18 cellular contexts compared by ENCODE assay signal in genomic region chr6:13989424-13990144, GRCh38.
DNase-seq lines count a peak whose midpoint lies in the region; ATAC-seq and TF ChIP-seq lines count a peak whose summit lies in the region.
"Had no signal": no experiment of that assay in that cellular context is flagged by ENCODE, and none has a peak within 500 bp of the region (broad histone marks: within the 10 kb centered on the region; RNA-seq: fewer than 3 reads in every experiment).

No MANE protein-coding gene starts in this region.

- WGBS in suprapubic skin = 64% methylated on average over 8 of the region's 8 CpGs

- no peaks in the 10 kb centered on the region for H3K36me3 ChIP-seq in CD8-positive, alpha-beta memory T cell (ENCODE audit: insufficient read depth, low read length)
- H3K36me3 ChIP-seq in suprapubic skin = no peaks in the 10 kb centered on the region

- H3K9me3 Mint-ChIP-seq in CD8-positive, alpha-beta memory T cell = no peaks in the 10 kb centered on the region
- H3K9me3 Mint-ChIP-seq in WTC11 = no peaks in the 10 kb centered on the region

- H3K36me3 Mint-ChIP-seq in CD8-positive, alpha-beta memory T cell = no peaks in the 10 kb centered on the region
- no peaks in the 10 kb centered on the region for H3K36me3 Mint-ChIP-seq in WTC11

- H3K27me3 Mint-ChIP-seq in CD8-positive, alpha-beta memory T cell = peaks cover 6 to 69% of the 10 kb centered on the region in 2 donors
- H3K27me3 Mint-ChIP-seq in WTC11 (ENCODE audit: low read depth) = no peaks in the 10 kb centered on the region

- no peak overlapping the region for H3K4me3 Mint-ChIP-seq in CD8-positive, alpha-beta memory T cell
- H3K4me3 Mint-ChIP-seq in WTC11 = no peak overlapping the region

- ATAC-seq in WTC11 (peak; percentile 51; the same call in 1 of the 2 replicates), HG03025 (IDR thresholded peaks at IDR 0.05; ENCODE audit: low FRiP score, unreplicated experiment) (no peak)
- ATAC-seq: A549, HCT116, Panc1 had no signal

- TF ChIP-seq POLR2A in suprapubic skin (IDR thresholded peaks at IDR 0.05) = no peak

- H3K27ac ChIP-seq in CD8-positive, alpha-beta memory T cell (ENCODE audit: low read depth, low read length) = peak overlapping the region; percentile 28
- no peak overlapping the region for H3K27ac ChIP-seq in suprapubic skin
- H3K27ac ChIP-seq: A549, SK-N-MC had no signal

- no peaks in the 10 kb centered on the region for H3K9me3 ChIP-seq in CD8-positive, alpha-beta memory T cell (ENCODE audit: low read length)
- no peaks in the 10 kb centered on the region for H3K9me3 ChIP-seq in suprapubic skin
- H3K9me3 ChIP-seq: A549 had no signal

- POLR2A ChIA-PET in CD8-positive, alpha-beta memory T cell (lab: Charles Lee) = no interaction called here
- POLR2A ChIA-PET in WTC11 (lab: Charles Lee) = no interaction called here

- H3K4me1 Mint-ChIP-seq in CD8-positive, alpha-beta memory T cell = no peaks in the 10 kb centered on the region
- H3K4me1 Mint-ChIP-seq in WTC11 = peaks cover 12% of the 10 kb centered on the region

- no peak overlapping the region for H3K4me3 ChIP-seq in CD8-positive, alpha-beta memory T cell (ENCODE audit: low read length)
- no peak overlapping the region for H3K4me3 ChIP-seq in suprapubic skin
- H3K4me3 ChIP-seq: A549, SK-N-MC had no signal

- no peak for TF ChIP-seq CTCF in WTC11 (IDR thresholded peaks at IDR 0.05)
- no peak for TF ChIP-seq CTCF in suprapubic skin (IDR thresholded peaks at IDR 0.05)

- no peak for DNase-seq in CD8-positive, alpha-beta memory T cell
- DNase-seq in HCEC 1CT (peak; percentile 28), WTC11 (ENCODE audit: low spot score) (no peak), iPS-NIHi7 (ENCODE audit: extremely low spot score) (peak; percentile 15), amniotic stem cell (lab: John Stamatoyannopoulos, UW) (no peak), suprapubic skin (ENCODE audit: low spot score in 2 of 2) (no peak), Ammon's horn (ENCODE audit: low spot score) (no peak)
- DNase-seq: DMS53, KG1, NCI-H1436 treated with DMSO at 0.1 percent for 48 hours, NCI-H2029 treated with DMSO at 0.1 percent for 48 hours, NCI-H748 treated with DMSO at 0.1 percent for 48 hours, Right ventricle myocardium superior had no signal

- no peak for TF ChIP-seq EP300 in suprapubic skin (IDR thresholded peaks at IDR 0.05)

- CTCF ChIA-PET in CD8-positive, alpha-beta memory T cell (lab: Charles Lee) = no interaction called here
- CTCF ChIA-PET in WTC11 (lab: Charles Lee) = interaction anchor here (1.0 kb wide), 1 partner anchor 57 kb away, joined by 4 read pairs; no protein-coding TSS in a partner anchor

- H3K27ac Mint-ChIP-seq in CD8-positive, alpha-beta memory T cell = no peak overlapping the region
- H3K27ac Mint-ChIP-seq in WTC11 = no peak overlapping the region

- H3K4me1 ChIP-seq in CD8-positive, alpha-beta memory T cell (ENCODE audit: insufficient read depth, low read length) = no peaks in the 10 kb centered on the region
- H3K4me1 ChIP-seq in suprapubic skin = no peaks in the 10 kb centered on the region

- H3K27me3 ChIP-seq in CD8-positive, alpha-beta memory T cell (ENCODE audit: insufficient read depth, low read length, poor library complexity, severe bottlenecking) = no peaks in the 10 kb centered on the region
- H3K27me3 ChIP-seq in suprapubic skin = peaks cover 29% of the 10 kb centered on the region

TF ChIP-seq in WTC11, 78 proteins besides CTCF, POLR2A, EP300 and RAD21:
- TF ChIP-seq, protein P1, sequence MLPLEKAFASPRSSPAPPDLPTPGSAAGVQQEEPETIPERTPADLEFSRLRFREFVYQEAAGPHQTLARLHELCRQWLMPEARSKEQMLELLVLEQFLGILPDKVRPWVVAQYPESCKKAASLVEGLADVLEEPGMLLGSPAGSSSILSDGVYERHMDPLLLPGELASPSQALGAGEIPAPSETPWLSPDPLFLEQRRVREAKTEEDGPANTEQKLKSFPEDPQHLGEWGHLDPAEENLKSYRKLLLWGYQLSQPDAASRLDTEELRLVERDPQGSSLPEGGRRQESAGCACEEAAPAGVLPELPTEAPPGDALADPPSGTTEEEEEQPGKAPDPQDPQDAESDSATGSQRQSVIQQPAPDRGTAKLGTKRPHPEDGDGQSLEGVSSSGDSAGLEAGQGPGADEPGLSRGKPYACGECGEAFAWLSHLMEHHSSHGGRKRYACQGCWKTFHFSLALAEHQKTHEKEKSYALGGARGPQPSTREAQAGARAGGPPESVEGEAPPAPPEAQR (CRISPR knock-in tag; IDR thresholded peaks at IDR 0.05) = no peak
- TF ChIP-seq NR2C2 (CRISPR knock-in tag; IDR thresholded peaks at IDR 0.05) (no peak), STAT6 (CRISPR knock-in tag; conservative IDR thresholded peaks at IDR 0.05; ENCODE audit: low read depth) (no peak), ELF4 (CRISPR knock-in tag; IDR thresholded peaks at IDR 0.05; ENCODE audit: low read depth) (no peak), E2F4 (CRISPR knock-in tag; IDR thresholded peaks at IDR 0.05; ENCODE audit: borderline replicate concordance, low read depth) (no peak), CREM (CRISPR knock-in tag; IDR thresholded peaks at IDR 0.05) (no peak), ZNF263 (CRISPR knock-in tag; IDR thresholded peaks at IDR 0.05; ENCODE audit: low read depth) (no peak), TEAD1 (CRISPR knock-in tag; IDR thresholded peaks at IDR 0.05) (no peak), ZNF138 (CRISPR knock-in tag; conservative IDR thresholded peaks at IDR 0.05) (no peak), NR3C1 (CRISPR knock-in tag; conservative IDR thresholded peaks at IDR 0.05; ENCODE audit: low read depth) (no peak), HMGA2 (CRISPR knock-in tag; IDR thresholded peaks at IDR 0.05) (no peak), ATF3 (CRISPR knock-in tag; conservative IDR thresholded peaks at IDR 0.05) (no peak), GRHL2 (CRISPR knock-in tag; IDR thresholded peaks at IDR 0.05; ENCODE audit: insufficient replicate concordance, severe bottlenecking) (no peak), EMX1 (CRISPR knock-in tag; IDR thresholded peaks at IDR 0.05) (no peak), PRRX2 (CRISPR knock-in tag; IDR thresholded peaks at IDR 0.05) (no peak)
- TF ChIP-seq, protein P2, sequence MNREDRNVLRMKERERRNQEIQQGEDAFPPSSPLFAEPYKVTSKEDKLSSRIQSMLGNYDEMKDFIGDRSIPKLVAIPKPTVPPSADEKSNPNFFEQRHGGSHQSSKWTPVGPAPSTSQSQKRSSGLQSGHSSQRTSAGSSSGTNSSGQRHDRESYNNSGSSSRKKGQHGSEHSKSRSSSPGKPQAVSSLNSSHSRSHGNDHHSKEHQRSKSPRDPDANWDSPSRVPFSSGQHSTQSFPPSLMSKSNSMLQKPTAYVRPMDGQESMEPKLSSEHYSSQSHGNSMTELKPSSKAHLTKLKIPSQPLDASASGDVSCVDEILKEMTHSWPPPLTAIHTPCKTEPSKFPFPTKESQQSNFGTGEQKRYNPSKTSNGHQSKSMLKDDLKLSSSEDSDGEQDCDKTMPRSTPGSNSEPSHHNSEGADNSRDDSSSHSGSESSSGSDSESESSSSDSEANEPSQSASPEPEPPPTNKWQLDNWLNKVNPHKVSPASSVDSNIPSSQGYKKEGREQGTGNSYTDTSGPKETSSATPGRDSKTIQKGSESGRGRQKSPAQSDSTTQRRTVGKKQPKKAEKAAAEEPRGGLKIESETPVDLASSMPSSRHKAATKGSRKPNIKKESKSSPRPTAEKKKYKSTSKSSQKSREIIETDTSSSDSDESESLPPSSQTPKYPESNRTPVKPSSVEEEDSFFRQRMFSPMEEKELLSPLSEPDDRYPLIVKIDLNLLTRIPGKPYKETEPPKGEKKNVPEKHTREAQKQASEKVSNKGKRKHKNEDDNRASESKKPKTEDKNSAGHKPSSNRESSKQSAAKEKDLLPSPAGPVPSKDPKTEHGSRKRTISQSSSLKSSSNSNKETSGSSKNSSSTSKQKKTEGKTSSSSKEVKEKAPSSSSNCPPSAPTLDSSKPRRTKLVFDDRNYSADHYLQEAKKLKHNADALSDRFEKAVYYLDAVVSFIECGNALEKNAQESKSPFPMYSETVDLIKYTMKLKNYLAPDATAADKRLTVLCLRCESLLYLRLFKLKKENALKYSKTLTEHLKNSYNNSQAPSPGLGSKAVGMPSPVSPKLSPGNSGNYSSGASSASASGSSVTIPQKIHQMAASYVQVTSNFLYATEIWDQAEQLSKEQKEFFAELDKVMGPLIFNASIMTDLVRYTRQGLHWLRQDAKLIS (CRISPR knock-in tag; IDR thresholded peaks at IDR 0.05; ENCODE audit: borderline replicate concordance) = no peak

Comparison
In these comparisons a context has a peak if more than half of its experiments do, and no peak if none do; other contexts are left out.
1. DNase-seq: peak in HCEC 1CT (single experiment) and iPS-NIHi7 (single experiment); none in CD8-positive, alpha-beta memory T cell (0 of 5), WTC11 (single experiment), amniotic stem cell (single experiment), suprapubic skin (0 of 2) and Ammon's horn (single experiment).